26 cellular contexts compared by ENCODE assay signal in genomic region chr5:11390369-11390768, GRCh38.
DNase-seq lines count a peak whose midpoint lies in the region; ATAC-seq and TF ChIP-seq lines count a peak whose summit lies in the region.
"Had no signal": no experiment of that assay in that cellular context is flagged by ENCODE, and none has a peak within 500 bp of the region (broad histone marks: within the 10 kb centered on the region; RNA-seq: fewer than 3 reads in every experiment).

No MANE protein-coding gene starts in this region.

- H3K27me3 ChIP-seq in RWPE2 (ENCODE audit: insufficient read depth, poor library complexity, severe bottlenecking) (peaks cover 89% of the 10 kb centered on the region), Karpas-422 (ENCODE audit: low read length) (no peaks in the 10 kb centered on the region)
- H3K27me3 ChIP-seq: upper lobe of left lung had no signal

- no peak overlapping the region for H3K4me3 Mint-ChIP-seq in HFFc6
- no peak overlapping the region for H3K4me3 Mint-ChIP-seq in T-helper 2 cell treated with Interferon-gamma antibody and Interleukin-4, amounts not matched to agents 5 μg/mL and 100 μg/mL, for 36 hours
- H3K4me3 Mint-ChIP-seq: effector memory CD8-positive, alpha-beta T cell; nephron; stimulated activated naive CD8-positive, alpha-beta T cell treated with anti-CD3 and anti-CD28 coated beads, Interleukin-15, amount 100 ng/mL, for 72 hours; T-helper 1 cell treated with Interleukin-12 subunit alpha and Interleukin-12 subunit beta and Interleukin-4 antibody, amounts not matched to agents 30 μg/mL and 1 μg/mL, for 36 hours had no signal

- H3K27me3 Mint-ChIP-seq in HFFc6 (ENCODE audit: insufficient read depth): no peaks in the 10 kb centered on the region
- peaks cover 16% of the 10 kb centered on the region for H3K27me3 Mint-ChIP-seq in T-helper 2 cell treated with Interferon-gamma antibody and Interleukin-4, amounts not matched to agents 5 μg/mL and 100 μg/mL, for 36 hours (ENCODE audit: low read depth)

- no peak overlapping the region for H2AFZ ChIP-seq in Karpas-422 (ENCODE audit: low read length)

- H3K4me3 ChIP-seq in RWPE2 (ENCODE audit: severe bottlenecking) (no peak overlapping the region), fibroblast of mammary gland (ENCODE audit: control insufficient read depth, low read depth, low read length) (no peak overlapping the region), skeletal muscle cell (ENCODE audit: low read depth, low read length) (no peak overlapping the region), Karpas-422 (ENCODE audit: low read length) (no peak overlapping the region)
- H3K4me3 ChIP-seq: esophagus muscularis mucosa, prostate gland, smooth muscle cell, upper lobe of left lung had no signal

- no peaks in the 10 kb centered on the region for H3K4me1 ChIP-seq in RWPE2 (ENCODE audit: insufficient read depth, poor library complexity, severe bottlenecking)
- H3K4me1 ChIP-seq in Karpas-422 (ENCODE audit: low read length): no peaks in the 10 kb centered on the region
- H3K4me1 ChIP-seq: prostate gland had no signal

- TF ChIP-seq CTCF in HFFc6 (IDR thresholded peaks at IDR 0.05) (no peak), RWPE2 (IDR thresholded peaks at IDR 0.05; ENCODE audit: poor library complexity, severe bottlenecking) (no peak), fibroblast of mammary gland (conservative IDR thresholded peaks at IDR 0.05; ENCODE audit: control insufficient read depth, insufficient read depth, low read depth, low read length) (no peak)

- H3K36me3 Mint-ChIP-seq in HFFc6 (ENCODE audit: low read depth): no peaks in the 10 kb centered on the region
- no peaks in the 10 kb centered on the region for H3K36me3 Mint-ChIP-seq in T-helper 2 cell treated with Interferon-gamma antibody and Interleukin-4, amounts not matched to agents 5 μg/mL and 100 μg/mL, for 36 hours (ENCODE audit: low read depth)

- no peaks in the 10 kb centered on the region; the same call in 1 of the 2 replicates for H3K4me1 Mint-ChIP-seq in HFFc6 (ENCODE audit: low read depth)
- no peaks in the 10 kb centered on the region for H3K4me1 Mint-ChIP-seq in T-helper 2 cell treated with Interferon-gamma antibody and Interleukin-4, amounts not matched to agents 5 μg/mL and 100 μg/mL, for 36 hours (ENCODE audit: low read depth)
- H3K4me1 Mint-ChIP-seq: stimulated activated naive CD8-positive, alpha-beta T cell treated with anti-CD3 and anti-CD28 coated beads, Interleukin-15, amount 100 ng/mL, for 72 hours had no signal

- no peaks in the 10 kb centered on the region for H3K79me2 ChIP-seq in Karpas-422 (ENCODE audit: low read length)

- no peaks in the 10 kb centered on the region for H3K9me2 ChIP-seq in Karpas-422 (replicated peaks; ENCODE audit: insufficient read depth, low read length)

- no peaks in the 10 kb centered on the region for H3K36me3 ChIP-seq in RWPE2 (ENCODE audit: low read depth)
- no peaks in the 10 kb centered on the region for H3K36me3 ChIP-seq in Karpas-422 (ENCODE audit: insufficient read depth, low read length)
- H3K36me3 ChIP-seq: esophagus muscularis mucosa, prostate gland, upper lobe of left lung had no signal

- no peak overlapping the region for H3K9ac ChIP-seq in Karpas-422 (ENCODE audit: low read length)

- ATAC-seq in RWPE2 (ENCODE audit: low read depth) (peak; percentile 76), HG02642 (IDR thresholded peaks at IDR 0.05; ENCODE audit: poor library complexity, unreplicated experiment) (no peak)
- ATAC-seq: effector memory CD8-positive, alpha-beta T cell; left colon; stimulated activated naive CD8-positive, alpha-beta T cell treated with anti-CD3 and anti-CD28 coated beads, Interleukin-15, amount 100 ng/mL, for 72 hours had no signal

- H3K27ac Mint-ChIP-seq in HFFc6: no peak overlapping the region
- no peak overlapping the region for H3K27ac Mint-ChIP-seq in T-helper 2 cell treated with Interferon-gamma antibody and Interleukin-4, amounts not matched to agents 5 μg/mL and 100 μg/mL, for 36 hours
- H3K27ac Mint-ChIP-seq: effector memory CD8-positive, alpha-beta T cell; nephron; stimulated activated naive CD8-positive, alpha-beta T cell treated with anti-CD3 and anti-CD28 coated beads, Interleukin-15, amount 100 ng/mL, for 72 hours; T-helper 1 cell treated with Interleukin-12 subunit alpha and Interleukin-12 subunit beta and Interleukin-4 antibody, amounts not matched to agents 30 μg/mL and 1 μg/mL, for 36 hours had no signal

- H3K9me3 ChIP-seq in RWPE2 (ENCODE audit: severe bottlenecking) (no peaks in the 10 kb centered on the region), Karpas-422 (ENCODE audit: low read length) (no peaks in the 10 kb centered on the region)
- H3K9me3 ChIP-seq: esophagus muscularis mucosa, prostate gland, upper lobe of left lung had no signal

- H3K4me2 ChIP-seq in Karpas-422 (ENCODE audit: low read depth, low read length, poor library complexity, severe bottlenecking): no peak overlapping the region
- H3K4me2 ChIP-seq: smooth muscle cell had no signal

- DNase-seq in HFFc6 (peak; percentile 1), RWPE2 (ENCODE audit: low spot score) (no peak), fibroblast of mammary gland (ENCODE audit: low read depth) (peak; percentile 78), skeletal muscle cell (ENCODE audit: low read depth) (peak; percentile 6), Karpas-422 (no peak)
- no peak for DNase-seq in T-helper 2 cell treated with Interferon-gamma antibody and Interleukin-4, amounts not matched to agents 5 μg/mL and 100 μg/mL, for 36 hours (ENCODE audit: low spot score)
- DNase-seq in activated naive CD4-positive, alpha-beta T cell treated with anti-CD3 and anti-CD28 coated beads, Interleukin-2, amount 50 U/mL, for 16 hours: no peak
- DNase-seq: activated CD4-positive, alpha-beta T cell treated with anti-CD3 and anti-CD28 coated beads, Interleukin-2, amount 50 U/mL, for 48 hours; activated gamma-delta T cell; cerebellar nuclear complex; effector memory CD8-positive, alpha-beta T cell; glutamatergic neuron; H7; left colon; NCI-H1436; NCI-H2171 treated with DMSO at 0.1 percent for 48 hours; SIG-M5; stimulated activated CD4-positive, alpha-beta T cell treated with anti-CD3 and anti-CD28 coated beads, Interleukin-4, amount 100 ng/mL, for 24 hours; stimulated activated naive CD8-positive, alpha-beta T cell treated with anti-CD3 and anti-CD28 coated beads, Interleukin-15, amount 100 ng/mL, for 72 hours; upper lobe of left lung had no signal

- no peaks in the 10 kb centered on the region for H4K20me1 ChIP-seq in Karpas-422 (ENCODE audit: insufficient read depth, low read depth, low read length)

- no peak overlapping the region for H3K27ac ChIP-seq in RWPE2 (ENCODE audit: poor library complexity, severe bottlenecking)
- H3K27ac ChIP-seq in Karpas-422 (ENCODE audit: low read length): no peak overlapping the region
- H3K27ac ChIP-seq: esophagus muscularis mucosa, prostate gland, upper lobe of left lung had no signal

- peaks cover 6% of the 10 kb centered on the region; the same call in 1 of the 2 replicates for H3K9me3 Mint-ChIP-seq in HFFc6
- H3K9me3 Mint-ChIP-seq in T-helper 2 cell treated with Interferon-gamma antibody and Interleukin-4, amounts not matched to agents 5 μg/mL and 100 μg/mL, for 36 hours: no peaks in the 10 kb centered on the region
- H3K9me3 Mint-ChIP-seq: nephron; stimulated activated naive CD8-positive, alpha-beta T cell treated with anti-CD3 and anti-CD28 coated beads, Interleukin-15, amount 100 ng/mL, for 72 hours; T-helper 1 cell treated with Interleukin-12 subunit alpha and Interleukin-12 subunit beta and Interleukin-4 antibody, amounts not matched to agents 30 μg/mL and 1 μg/mL, for 36 hours had no signal

Comparison
In these comparisons a context has a peak if more than half of its experiments do, and no peak if none do; other contexts are left out.
1. DNase-seq: peak in HFFc6 (single experiment), fibroblast of mammary gland (single experiment) and skeletal muscle cell (single experiment); none in RWPE2 (single experiment), T-helper 2 cell treated with Interferon-gamma antibody and Interleukin-4, amounts not matched to agents 5 μg/mL and 100 μg/mL, for 36 hours (single experiment), activated naive CD4-positive, alpha-beta T cell treated with anti-CD3 and anti-CD28 coated beads, Interleukin-2, amount 50 U/mL, for 16 hours (single experiment) and Karpas-422 (single experiment).